ENCODE assay signal across 1 cellular context in genomic region chr20:45863543-45864470, GRCh38.
A peak's percentile ranks its signal among the peaks of the same experiment; 100 is the strongest.
TF ChIP-seq lines count a peak whose summit lies in the region.

No MANE protein-coding gene starts in this region.

TF ChIP-seq in HepG2, 621 proteins besides CTCF, POLR2A, EP300 and RAD21 (continued from another document and continues in another):
- TF ChIP-seq BRCA1 (CRISPR knock-in tag; IDR thresholded peaks at IDR 0.05) (no peak), RXRB (CRISPR knock-in tag; IDR thresholded peaks at IDR 0.05; ENCODE audit: borderline replicate concordance) (peak; percentile 78; the same call in 1 of the 2 replicates), PRDM4 (CRISPR knock-in tag; IDR thresholded peaks at IDR 0.05; ENCODE audit: borderline replicate concordance) (no peak), ZFP36 (IDR thresholded peaks at IDR 0.05; ENCODE audit: borderline replicate concordance, low read depth, low read length, partially characterized antibody) (no peak), ELK4 (CRISPR knock-in tag; IDR thresholded peaks at IDR 0.05; ENCODE audit: borderline replicate concordance) (no peak), TCF7L2 (IDR thresholded peaks at IDR 0.05; ENCODE audit: low read depth, low read length) (no peak), ZKSCAN8 (CRISPR knock-in tag; IDR thresholded peaks at IDR 0.05; ENCODE audit: borderline replicate concordance) (peak; percentile 83), DZIP1 (CRISPR knock-in tag; IDR thresholded peaks at IDR 0.05) (no peak), MAZ (IDR thresholded peaks at IDR 0.05; ENCODE audit: borderline replicate concordance, low read depth, low read length) (no peak), MAZ (CRISPR knock-in tag; IDR thresholded peaks at IDR 0.05; ENCODE audit: low read depth) (no peak), ZNF329 (CRISPR knock-in tag; IDR thresholded peaks at IDR 0.05; ENCODE audit: low read depth) (no peak), HOXA9 (CRISPR knock-in tag; IDR thresholded peaks at IDR 0.05; ENCODE audit: borderline replicate concordance) (no peak), REPIN1 (CRISPR knock-in tag; IDR thresholded peaks at IDR 0.05; ENCODE audit: borderline replicate concordance, low read depth) (peak; percentile 26; the same call in 1 of the 2 replicates), JDP2 (CRISPR knock-in tag; IDR thresholded peaks at IDR 0.05; ENCODE audit: borderline replicate concordance) (no peak), NKX3-1 (CRISPR knock-in tag; IDR thresholded peaks at IDR 0.05) (no peak), PAXIP1 (CRISPR knock-in tag; conservative IDR thresholded peaks at IDR 0.05) (peak; percentile 94), ZBTB42 (CRISPR knock-in tag; IDR thresholded peaks at IDR 0.05) (no peak), AGO2 (optimal IDR thresholded peaks at IDR 0.05; ENCODE audit: low read depth, low read length) (no peak), RCOR2 (CRISPR knock-in tag; IDR thresholded peaks at IDR 0.05) (peak; percentile 57; the same call in 1 of the 2 replicates), ZNF546 (CRISPR knock-in tag; conservative IDR thresholded peaks at IDR 0.05) (no peak), KLF12 (CRISPR knock-in tag; IDR thresholded peaks at IDR 0.05; ENCODE audit: borderline replicate concordance) (peak; percentile 15; the same call in 1 of the 2 replicates), AKAP8 (CRISPR knock-in tag; IDR thresholded peaks at IDR 0.05) (no peak), BCLAF1 (IDR thresholded peaks at IDR 0.05) (no peak), MYNN (CRISPR knock-in tag; IDR thresholded peaks at IDR 0.05; ENCODE audit: low read depth) (no peak), ZNF33B (CRISPR knock-in tag; IDR thresholded peaks at IDR 0.05) (no peak), MIXL1 (CRISPR knock-in tag; IDR thresholded peaks at IDR 0.05) (peak; percentile 95), ZNF354B (CRISPR knock-in tag; IDR thresholded peaks at IDR 0.05) (no peak), ZNF800 (CRISPR knock-in tag; IDR thresholded peaks at IDR 0.05) (no peak), NR2F1 (CRISPR knock-in tag; IDR thresholded peaks at IDR 0.05) (no peak), ZNF678 (CRISPR knock-in tag; IDR thresholded peaks at IDR 0.05) (no peak), YY1 (IDR thresholded peaks at IDR 0.05; ENCODE audit: insufficient read depth, insufficient replicate concordance, low read depth, low read length) (no peak)
- TF ChIP-seq, protein P1, sequence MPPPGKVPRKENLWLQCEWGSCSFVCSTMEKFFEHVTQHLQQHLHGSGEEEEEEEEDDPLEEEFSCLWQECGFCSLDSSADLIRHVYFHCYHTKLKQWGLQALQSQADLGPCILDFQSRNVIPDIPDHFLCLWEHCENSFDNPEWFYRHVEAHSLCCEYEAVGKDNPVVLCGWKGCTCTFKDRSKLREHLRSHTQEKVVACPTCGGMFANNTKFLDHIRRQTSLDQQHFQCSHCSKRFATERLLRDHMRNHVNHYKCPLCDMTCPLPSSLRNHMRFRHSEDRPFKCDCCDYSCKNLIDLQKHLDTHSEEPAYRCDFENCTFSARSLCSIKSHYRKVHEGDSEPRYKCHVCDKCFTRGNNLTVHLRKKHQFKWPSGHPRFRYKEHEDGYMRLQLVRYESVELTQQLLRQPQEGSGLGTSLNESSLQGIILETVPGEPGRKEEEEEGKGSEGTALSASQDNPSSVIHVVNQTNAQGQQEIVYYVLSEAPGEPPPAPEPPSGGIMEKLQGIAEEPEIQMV (CRISPR knock-in tag; IDR thresholded peaks at IDR 0.05; ENCODE audit: low read depth) = no peak
- TF ChIP-seq, protein P2, sequence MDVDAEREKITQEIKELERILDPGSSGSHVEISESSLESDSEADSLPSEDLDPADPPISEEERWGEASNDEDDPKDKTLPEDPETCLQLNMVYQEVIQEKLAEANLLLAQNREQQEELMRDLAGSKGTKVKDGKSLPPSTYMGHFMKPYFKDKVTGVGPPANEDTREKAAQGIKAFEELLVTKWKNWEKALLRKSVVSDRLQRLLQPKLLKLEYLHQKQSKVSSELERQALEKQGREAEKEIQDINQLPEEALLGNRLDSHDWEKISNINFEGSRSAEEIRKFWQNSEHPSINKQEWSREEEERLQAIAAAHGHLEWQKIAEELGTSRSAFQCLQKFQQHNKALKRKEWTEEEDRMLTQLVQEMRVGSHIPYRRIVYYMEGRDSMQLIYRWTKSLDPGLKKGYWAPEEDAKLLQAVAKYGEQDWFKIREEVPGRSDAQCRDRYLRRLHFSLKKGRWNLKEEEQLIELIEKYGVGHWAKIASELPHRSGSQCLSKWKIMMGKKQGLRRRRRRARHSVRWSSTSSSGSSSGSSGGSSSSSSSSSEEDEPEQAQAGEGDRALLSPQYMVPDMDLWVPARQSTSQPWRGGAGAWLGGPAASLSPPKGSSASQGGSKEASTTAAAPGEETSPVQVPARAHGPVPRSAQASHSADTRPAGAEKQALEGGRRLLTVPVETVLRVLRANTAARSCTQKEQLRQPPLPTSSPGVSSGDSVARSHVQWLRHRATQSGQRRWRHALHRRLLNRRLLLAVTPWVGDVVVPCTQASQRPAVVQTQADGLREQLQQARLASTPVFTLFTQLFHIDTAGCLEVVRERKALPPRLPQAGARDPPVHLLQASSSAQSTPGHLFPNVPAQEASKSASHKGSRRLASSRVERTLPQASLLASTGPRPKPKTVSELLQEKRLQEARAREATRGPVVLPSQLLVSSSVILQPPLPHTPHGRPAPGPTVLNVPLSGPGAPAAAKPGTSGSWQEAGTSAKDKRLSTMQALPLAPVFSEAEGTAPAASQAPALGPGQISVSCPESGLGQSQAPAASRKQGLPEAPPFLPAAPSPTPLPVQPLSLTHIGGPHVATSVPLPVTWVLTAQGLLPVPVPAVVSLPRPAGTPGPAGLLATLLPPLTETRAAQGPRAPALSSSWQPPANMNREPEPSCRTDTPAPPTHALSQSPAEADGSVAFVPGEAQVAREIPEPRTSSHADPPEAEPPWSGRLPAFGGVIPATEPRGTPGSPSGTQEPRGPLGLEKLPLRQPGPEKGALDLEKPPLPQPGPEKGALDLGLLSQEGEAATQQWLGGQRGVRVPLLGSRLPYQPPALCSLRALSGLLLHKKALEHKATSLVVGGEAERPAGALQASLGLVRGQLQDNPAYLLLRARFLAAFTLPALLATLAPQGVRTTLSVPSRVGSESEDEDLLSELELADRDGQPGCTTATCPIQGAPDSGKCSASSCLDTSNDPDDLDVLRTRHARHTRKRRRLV (CRISPR knock-in tag; IDR thresholded peaks at IDR 0.05) = no peak
- TF ChIP-seq, protein P3, sequence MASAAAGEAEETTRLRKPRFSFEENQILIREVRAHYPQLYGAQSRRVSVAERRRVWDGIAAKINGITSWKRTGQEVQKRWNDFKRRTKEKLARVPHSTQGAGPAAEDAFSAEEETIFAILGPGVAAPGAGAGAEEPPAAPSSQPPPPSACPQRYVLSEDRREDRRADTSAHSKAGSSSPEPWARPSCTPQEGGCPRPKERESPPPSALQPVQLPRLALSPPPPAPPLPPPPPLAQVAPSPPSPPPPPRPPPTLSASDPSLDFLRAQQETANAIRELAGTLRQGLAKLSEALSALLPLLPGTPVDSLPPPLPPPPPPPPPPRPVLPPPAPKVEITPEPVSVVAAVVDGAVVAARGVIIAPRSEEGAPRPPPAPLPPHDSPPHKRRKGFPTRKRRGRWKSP (CRISPR knock-in tag; IDR thresholded peaks at IDR 0.05) = no peak
